ENCODE assay signal across 8 cellular contexts in the genomic region with DNA sequence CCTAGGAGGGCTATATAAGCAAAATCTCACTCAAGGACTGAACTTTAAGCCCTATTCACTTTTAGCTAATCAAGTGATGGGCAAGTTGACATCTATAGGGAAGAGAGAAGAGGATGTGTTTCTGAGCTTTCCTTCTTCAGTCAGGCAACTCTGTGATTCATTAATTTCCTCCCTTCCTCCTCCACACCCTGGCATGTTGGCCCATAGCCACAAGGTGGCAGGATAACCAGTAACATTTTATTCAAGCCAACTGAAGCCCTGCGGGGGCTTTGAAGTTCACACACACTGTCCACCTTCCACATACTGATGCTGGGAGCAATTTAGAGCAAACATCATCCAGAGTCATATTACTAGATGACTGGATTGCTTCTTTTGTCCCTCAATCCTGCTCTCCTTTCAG.
DNase-seq lines count a peak whose midpoint lies in the region; ATAC-seq lines count a peak whose summit lies in the region.
"Not testable (repeated sequence)": the region's sequence is repeated elsewhere in the genome, so short reads cannot be mapped to it uniquely, and the experiment has no call there.

No MANE protein-coding gene starts in this region.

- DNase-seq in T-helper 17 cell; central memory CD8-positive, alpha-beta T cell (ENCODE audit: low spot score in 2 of 2); stimulated activated naive B cell treated with anti-CD40 and anti-IgM and Interleukin-4, amounts not matched to agents 10 μg/mL and 1 μg/mL and 100 μg/mL, for 72 hours: not testable (repeated sequence)

- not testable (repeated sequence) for H3K4me1 Mint-ChIP-seq in T-helper 17 cell; central memory CD8-positive, alpha-beta T cell; stimulated activated naive B cell treated with anti-CD40 and anti-IgM and Interleukin-4, amounts not matched to agents 10 μg/mL and 1 μg/mL and 100 μg/mL, for 72 hours

- ATAC-seq in GM18517 (IDR thresholded peaks at IDR 0.05; ENCODE audit: unreplicated experiment), result peak; percentile 78
- peak; percentile 78 for ATAC-seq in GM19372 (IDR thresholded peaks at IDR 0.05; ENCODE audit: low read depth, unreplicated experiment)
- peak; percentile 95 for ATAC-seq in GM21723 (IDR thresholded peaks at IDR 0.05; ENCODE audit: unreplicated experiment)
- ATAC-seq in HG02885 (IDR thresholded peaks at IDR 0.05; ENCODE audit: poor library complexity, unreplicated experiment), result peak; percentile 78
- peak; percentile 92 for ATAC-seq in HG03354 (IDR thresholded peaks at IDR 0.05; ENCODE audit: poor library complexity, severe bottlenecking, unreplicated experiment)
- peak; percentile 76 for ATAC-seq in T-helper 17 cell
- ATAC-seq in central memory CD8-positive, alpha-beta T cell (replicated peaks; ENCODE audit: extremely low read depth, poor library complexity, severe bottlenecking), result peak; percentile 65
- peak; percentile 91 to 94 for ATAC-seq in stimulated activated naive B cell treated with anti-CD40 and anti-IgM and Interleukin-4, amounts not matched to agents 10 μg/mL and 1 μg/mL and 100 μg/mL, for 72 hours (replicated peaks)

- H3K9me3 ChIP-seq in T-helper 17 cell (ENCODE audit: control insufficient read depth, low read length, poor library complexity, severe bottlenecking), result not testable (repeated sequence)

- not testable (repeated sequence) for H3K27ac Mint-ChIP-seq in T-helper 17 cell; central memory CD8-positive, alpha-beta T cell (ENCODE audit: low read depth); stimulated activated naive B cell treated with anti-CD40 and anti-IgM and Interleukin-4, amounts not matched to agents 10 μg/mL and 1 μg/mL and 100 μg/mL, for 72 hours

- H3K36me3 Mint-ChIP-seq in T-helper 17 cell (ENCODE audit: low read depth); central memory CD8-positive, alpha-beta T cell (ENCODE audit: insufficient read depth); stimulated activated naive B cell treated with anti-CD40 and anti-IgM and Interleukin-4, amounts not matched to agents 10 μg/mL and 1 μg/mL and 100 μg/mL, for 72 hours: not testable (repeated sequence)

- H3K27me3 Mint-ChIP-seq in T-helper 17 cell; central memory CD8-positive, alpha-beta T cell; stimulated activated naive B cell treated with anti-CD40 and anti-IgM and Interleukin-4, amounts not matched to agents 10 μg/mL and 1 μg/mL and 100 μg/mL, for 72 hours: not testable (repeated sequence)

- not testable (repeated sequence) for H3K9me3 Mint-ChIP-seq in central memory CD8-positive, alpha-beta T cell; stimulated activated naive B cell treated with anti-CD40 and anti-IgM and Interleukin-4, amounts not matched to agents 10 μg/mL and 1 μg/mL and 100 μg/mL, for 72 hours

- H3K4me3 Mint-ChIP-seq in T-helper 17 cell; central memory CD8-positive, alpha-beta T cell; stimulated activated naive B cell treated with anti-CD40 and anti-IgM and Interleukin-4, amounts not matched to agents 10 μg/mL and 1 μg/mL and 100 μg/mL, for 72 hours: not testable (repeated sequence)
